In the genomic region with DNA sequence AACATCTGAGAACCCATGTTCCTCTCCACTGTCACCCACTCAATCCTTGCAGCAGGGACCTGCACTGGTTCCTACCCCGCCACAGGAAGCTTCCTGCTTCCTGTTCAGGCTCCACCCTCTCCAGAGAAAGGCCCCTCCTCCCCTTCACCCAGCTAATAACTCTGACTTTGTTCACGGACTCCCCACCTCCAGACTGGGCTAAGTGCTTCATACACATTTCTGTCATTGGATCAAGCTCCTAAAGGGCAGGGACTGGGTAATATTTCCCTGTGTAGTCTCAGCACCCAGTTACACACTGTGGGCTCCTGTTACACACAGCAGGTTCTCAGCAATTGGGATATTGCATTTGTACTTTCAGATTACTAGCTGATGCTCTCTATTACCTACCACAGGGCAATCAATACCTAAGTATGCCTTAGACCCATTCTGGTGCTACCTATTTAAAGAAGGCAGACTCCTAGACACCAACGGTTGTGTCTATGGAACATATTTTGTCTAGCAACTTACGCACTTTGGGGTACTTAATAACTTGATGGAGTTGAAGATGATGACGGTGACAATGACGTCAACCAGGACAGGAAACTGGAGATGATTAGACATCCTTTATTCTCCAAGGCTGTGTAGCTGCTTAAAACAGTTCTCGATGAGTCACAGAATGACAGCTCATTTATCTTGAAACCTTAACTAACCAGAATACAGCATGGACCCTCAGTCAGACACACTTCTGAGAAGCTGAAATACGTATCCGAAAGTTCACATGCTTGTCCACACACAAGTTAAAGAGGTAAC, we compare ENCODE assay signal across 8 cellular contexts. TPM values are rescaled to one million over a fixed set of nuclear protein-coding genes. Genes with fewer than 3 reads are reported as not detected.
DNase-seq lines count a peak whose midpoint lies in the region; ATAC-seq and TF ChIP-seq lines count a peak whose summit lies in the region.

No MANE protein-coding gene starts in this region.

- no peaks in the 10 kb centered on the region for H3K27me3 ChIP-seq in kidney epithelial cell (ENCODE audit: control insufficient read depth, insufficient read depth, low read length)

- DNase-seq in NOMO-1 treated with DMSO at 0.1 percent for 48 hours (lab: John Stamatoyannopoulos, UW; ENCODE audit: unreplicated experiment), result peak; percentile 53
- no peak for DNase-seq in NOMO-1 treated with dmso at 0.1 percent for 144 hours (lab: John Stamatoyannopoulos, UW; ENCODE audit: unreplicated experiment)
- DNase-seq in T-helper 2 cell, result peak in 4 of 5 experiments; percentile 7 to 94 (median 44)
- DNase-seq in astrocyte of the cerebellum (ENCODE audit: low read depth), result peak; percentile 95
- peak; percentile 87 for DNase-seq in kidney epithelial cell (ENCODE audit: low read depth)
- DNase-seq in stimulated activated CD4-positive, alpha-beta T cell treated with anti-CD3 and anti-CD28 coated beads, Interleukin-4, amount 100 ng/mL, for 24 hours, result peak; percentile 74
- no peak for DNase-seq in RPMI8226

- H3K36me3 ChIP-seq in kidney epithelial cell (ENCODE audit: control insufficient read depth, insufficient read depth, low read length), result no peaks in the 10 kb centered on the region

- in situ Hi-C loops in astrocyte of the cerebellum (cut with HindIII; ENCODE audit: low sequenced_read_pairs), result no loop called here

- TF ChIP-seq CTCF in astrocyte of the cerebellum (IDR thresholded peaks at IDR 0.05; ENCODE audit: low read depth, low read length, missing control alignments) (no peak), kidney epithelial cell (IDR thresholded peaks at IDR 0.05; ENCODE audit: insufficient read depth, low read length, poor library complexity, severe bottlenecking) (no peak)

- no peak overlapping the region for H3K4me3 ChIP-seq in astrocyte of the cerebellum (ENCODE audit: low read depth, low read length)
- no peak overlapping the region for H3K4me3 ChIP-seq in kidney epithelial cell (ENCODE audit: low read depth, low read length)

- no peak for ATAC-seq in HG03521 (IDR thresholded peaks at IDR 0.05; ENCODE audit: unreplicated experiment)

RNA-seq across cellular contexts. Expression of gene MAML3, which starts 58.1 kb away (rescaled TPM):
- 2.7 and 3.5 TPM in 2 replicates for total RNA-seq in kidney epithelial cell

Comparison
In these comparisons a context has a peak if more than half of its experiments do, and no peak if none do; other contexts are left out.
1. DNase-seq: peak in NOMO-1 treated with DMSO at 0.1 percent for 48 hours (single experiment), T-helper 2 cell (4 of 5), astrocyte of the cerebellum (single experiment), kidney epithelial cell (single experiment) and stimulated activated CD4-positive, alpha-beta T cell treated with anti-CD3 and anti-CD28 coated beads, Interleukin-4, amount 100 ng/mL, for 24 hours (single experiment); none in NOMO-1 treated with dmso at 0.1 percent for 144 hours (single experiment) and RPMI8226 (single experiment).